In genomic region chr3:23984934-23985333, GRCh38 we compare ENCODE assay signal across 20 cellular contexts. TPM values are rescaled to one million over a fixed set of nuclear protein-coding genes. Genes with fewer than 3 reads are reported as not detected.
A peak's percentile ranks its signal among the peaks of the same experiment; 100 is the strongest.
DNase-seq lines count a peak whose midpoint lies in the region; ATAC-seq, FAIRE-seq and TF ChIP-seq lines count a peak whose summit lies in the region.
"Had no signal": no experiment of that assay in that cellular context is flagged by ENCODE, and none has a peak within 500 bp of the region (broad histone marks: within the 10 kb centered on the region; RNA-seq: fewer than 3 reads in every experiment).

No MANE protein-coding gene starts in this region.

- in situ Hi-C loops in K562 (cut with MboI), result no loop called here

- H3K27ac ChIP-seq in A549 (no peak overlapping the region), K562 (ENCODE audit: extremely low read depth, low read depth, low read length) (no peak overlapping the region)
- H3K27ac ChIP-seq: BLaER1 treated with 17β-estradiol and CSF1 and Interleukin-3, amounts not matched to agents 10 nM and 100 nM; C4-2B had no signal

- no peak overlapping the region for H3K4me3 Mint-ChIP-seq in activated naive CD8-positive, alpha-beta T cell treated with anti-CD3 and anti-CD28 coated beads for 36 hours
- H3K4me3 Mint-ChIP-seq: B cell; CD4-positive, alpha-beta T cell; CD8-positive, alpha-beta T cell had no signal

- no peak for ATAC-seq in A549
- ATAC-seq in K562, result no peak
- ATAC-seq: CD8-positive, alpha-beta T cell had no signal

- no peaks in the 10 kb centered on the region for H3K27me3 Mint-ChIP-seq in activated naive CD8-positive, alpha-beta T cell treated with anti-CD3 and anti-CD28 coated beads for 36 hours
- H3K27me3 Mint-ChIP-seq: B cell; CD4-positive, alpha-beta T cell had no signal

- peaks cover 1% of the 10 kb centered on the region; the same call in 1 of the 3 replicates for H3K4me1 ChIP-seq in A549
- peaks cover 0 to 7% of the 10 kb centered on the region in 2 experiments; a peak in 1 of 5 replicates for H3K4me1 ChIP-seq in K562 (replicated peaks in 1 of 2; ENCODE audit: control insufficient read depth in 2 of 2, insufficient read depth in 2 of 2, low read length in 2 of 2)
- H3K4me1 ChIP-seq: Caco-2 had no signal

- no peaks in the 10 kb centered on the region for H3K9me1 ChIP-seq in K562 (ENCODE audit: control insufficient read depth, insufficient read depth, low read length)

- H3K4me1 Mint-ChIP-seq in activated naive CD8-positive, alpha-beta T cell treated with anti-CD3 and anti-CD28 coated beads for 36 hours, result peaks cover 5% of the 10 kb centered on the region

- no peaks in the 10 kb centered on the region for H3K9me3 Mint-ChIP-seq in activated naive CD8-positive, alpha-beta T cell treated with anti-CD3 and anti-CD28 coated beads for 36 hours
- H3K9me3 Mint-ChIP-seq: CD4-positive, alpha-beta T cell; CD8-positive, alpha-beta T cell had no signal

- H3K9me3 ChIP-seq in A549 (no peaks in the 10 kb centered on the region), K562 (replicated peaks; ENCODE audit: control insufficient read depth, insufficient read depth, low read depth, low read length) (no peaks in the 10 kb centered on the region)
- H3K9me3 ChIP-seq: Caco-2 had no signal

- TF ChIP-seq POLR2A in A549 (IDR thresholded peaks at IDR 0.05; ENCODE audit: low read length) (no peak), K562 (conservative IDR thresholded peaks at IDR 0.05) (no peak)

- H3K4me2 ChIP-seq in A549 (no peak overlapping the region), K562 (ENCODE audit: insufficient read depth, low read length) (no peak overlapping the region)

- 88% methylated on average over 3 of the region's 3 CpGs for WGBS in A549 (ENCODE audit: missing lambda C conversion rate)
- WGBS in K562 (ENCODE audit: insufficient coverage, low coverage, missing lambda C conversion rate), result 17% methylated on average over 3 of the region's 3 CpGs

- no peaks in the 10 kb centered on the region for H3K36me3 ChIP-seq in K562 (ENCODE audit: control insufficient read depth, insufficient read depth, low read length)

- H3K79me2 ChIP-seq in K562 (ENCODE audit: control insufficient read depth, insufficient read depth, low read length), result no peaks in the 10 kb centered on the region

- peaks cover 0 to 17% of the 10 kb centered on the region in 2 experiments; a peak in 2 of 5 replicates for H3K27me3 ChIP-seq in K562 (ENCODE audit: control insufficient read depth in 2 of 2, insufficient read depth in 2 of 2, low read length in 2 of 2)
- H3K27me3 ChIP-seq: BLaER1 treated with 17β-estradiol and CSF1 and Interleukin-3, amounts not matched to agents 10 nM and 100 nM had no signal

- H2AFZ ChIP-seq in K562 (ENCODE audit: low read depth, low read length), result no peak overlapping the region

- TF ChIP-seq CTCF in A549 (IDR thresholded peaks at IDR 0.05), result no peak
- TF ChIP-seq CTCF in K562 (IDR thresholded peaks at IDR 0.05 in 2 of 3, conservative IDR thresholded peaks at IDR 0.05 in 1 of 3; ENCODE audit: insufficient read depth in 2 of 3, low read depth in 1 of 3, low read length in 3 of 3), result no peak
- TF ChIP-seq CTCF in GM20000 (IDR thresholded peaks at IDR 0.05; ENCODE audit: extremely low read depth, missing control alignments), result no peak

- CTCF ChIA-PET in A549 (lab: Yijun Ruan, JAX) (no interaction called here), K562 (lab: Yijun Ruan, JAX; ENCODE audit: low intra/inter-chr PET ratio) (no interaction called here)

- no peak overlapping the region for H3K9ac ChIP-seq in K562 (ENCODE audit: insufficient read depth in 1 of 2, low read depth in 2 of 2, low read length in 2 of 2)
- H3K9ac ChIP-seq: BLaER1 treated with 17β-estradiol and CSF1 and Interleukin-3, amounts not matched to agents 10 nM and 100 nM had no signal

- no peak overlapping the region for H3K27ac Mint-ChIP-seq in activated naive CD8-positive, alpha-beta T cell treated with anti-CD3 and anti-CD28 coated beads for 36 hours
- H3K27ac Mint-ChIP-seq: B cell; CD4-positive, alpha-beta T cell; CD8-positive, alpha-beta T cell had no signal

- no peak for TF ChIP-seq RAD21 in A549 (conservative IDR thresholded peaks at IDR 0.05 in 1 of 2, IDR thresholded peaks at IDR 0.05 in 1 of 2)
- no peak for TF ChIP-seq RAD21 in K562 (CRISPR knock-in tag; conservative IDR thresholded peaks at IDR 0.05 in 1 of 2, IDR thresholded peaks at IDR 0.05 in 1 of 2)

- FAIRE-seq in A549 (lab: Jason Lieb, UNC) (no peak), GM18507 (lab: Jason Lieb, UNC) (peak; percentile 50), K562 (lab: Jason Lieb, UNC) (peak; percentile 23)
- FAIRE-seq: A204.1, D721Med, G401.6, GM12891 had no signal

- POLR2A ChIA-PET in A549 (lab: Yijun Ruan, JAX), result no interaction called here
- POLR2A ChIA-PET in K562 (lab: Yijun Ruan, JAX), result no interaction called here

- H4K20me1 ChIP-seq in K562 (replicated peaks; ENCODE audit: control insufficient read depth, insufficient read depth, low read length), result no peaks in the 10 kb centered on the region
- H4K20me1 ChIP-seq: BLaER1 treated with 17β-estradiol and CSF1 and Interleukin-3, amounts not matched to agents 10 nM and 100 nM had no signal

- peaks cover 3% of the 10 kb centered on the region for H3K36me3 Mint-ChIP-seq in activated naive CD8-positive, alpha-beta T cell treated with anti-CD3 and anti-CD28 coated beads for 36 hours
- H3K36me3 Mint-ChIP-seq: CD8-positive, alpha-beta T cell had no signal

- H3K4me3 ChIP-seq in A549 (no peak overlapping the region), K562 (no peak overlapping the region)
- H3K4me3 ChIP-seq: BLaER1 treated with 17β-estradiol and CSF1 and Interleukin-3, amounts not matched to agents 10 nM and 100 nM had no signal

- no TSS peak for BruUV-seq in K562 (replicated peaks; lab: Mats Ljungman, UMichigan)

- intact Hi-C loops in K562 (cut with micrococcal nuclease), result no loop called here

- no peak for TF ChIP-seq EP300 in A549 (IDR thresholded peaks at IDR 0.05)
- no peak for TF ChIP-seq EP300 in K562 (IDR thresholded peaks at IDR 0.05; ENCODE audit: low read length)

- DNase-seq in A549 (ENCODE audit: low read depth in 1 of 2, low spot score in 1 of 2) (no peak), GM18507 (ENCODE audit: extremely low spot score, insufficient read length, low read depth) (no peak), K562 (ENCODE audit: extremely low read depth in 1 of 4, low spot score in 3 of 4) (no peak), GM20000 (ENCODE audit: low spot score) (no peak)
- no peak for DNase-seq in activated naive CD8-positive, alpha-beta T cell treated with anti-CD3 and anti-CD28 coated beads for 36 hours
- DNase-seq: 8988T; AML-193; Caco-2; Calu3; CD4-positive, alpha-beta T cell; CD8-positive, alpha-beta T cell; DMS79 treated with DMSO at 0.1 percent for 48 hours; GF-D8 had no signal

TF ChIP-seq in A549, 52 proteins besides CTCF, POLR2A, EP300 and RAD21:
- TF ChIP-seq CBX2 (IDR thresholded peaks at IDR 0.05; ENCODE audit: borderline replicate concordance, low read depth) (no peak), NFE2L2 (conservative IDR thresholded peaks at IDR 0.05; ENCODE audit: low read length) (peak; percentile 80), PHF8 (IDR thresholded peaks at IDR 0.05; ENCODE audit: borderline replicate concordance, low read depth) (no peak)

TF ChIP-seq in K562, 482 proteins besides CTCF, POLR2A, EP300 and RAD21:
- TF ChIP-seq MAFG (tag; conservative IDR thresholded peaks at IDR 0.05) (peak; percentile 55), TRIM28 (IDR thresholded peaks at IDR 0.05) (no peak), ZNF316 (IDR thresholded peaks at IDR 0.05) (peak; percentile 38)

RNA-seq across cellular contexts. Expression of gene NR1D2, which starts 39.8 kb away (rescaled TPM):
- 18.5 and 18.6 TPM in 2 replicates for polyA plus RNA-seq in A549 (2011; rRNA removed)
- polyA plus RNA-seq in A549 (2012; cell fraction: cytosol; rRNA removed), result 2.6 and 3.1 TPM in 2 replicates
- 1.2 and 1.9 TPM in 2 replicates for polyA plus RNA-seq in A549 (2012; cell fraction: nucleus; rRNA removed)
- 7.2 to 8.1 TPM (median 7.4 TPM) in 3 replicates for polyA plus RNA-seq in A549 (2017; fragmentation: RNase III; extraction: RNeasy Plus Mini Kit Qiagen cat#74134 plus additional on column Dnase treatment)
- polyA minus RNA-seq in A549 (2011; rRNA and poly(A)+ RNA removed), result 15.4 and 18.7 TPM in 2 replicates
- total RNA-seq in K562 (2011; cell fraction: chromatin; rRNA removed; ENCODE audit: low replicate concordance), result 2.5 and 9.3 TPM in 2 replicates
- 1.5 and 1.7 TPM in 2 replicates for total RNA-seq in K562 (2011; cell fraction: nucleolus; rRNA removed)
- 2.7 and 3.3 TPM in 2 replicates for total RNA-seq in K562 (2011; cell fraction: nucleoplasm; rRNA removed)
- 2.6 and 2.9 TPM in 2 replicates for total RNA-seq in K562 (2014; rRNA removed)
- total RNA-seq in K562 (2014; rRNA removed; fragmentation: Illumina TruSeq; extraction: Trizol), result 4.8 and 5.7 TPM in 2 replicates
- total RNA-seq in K562 (2015; rRNA removed; fragmentation: Illumina TruSeq; extraction: Trizol), result 3.2 and 3.6 TPM in 2 replicates
- 4.2 and 5.5 TPM in 2 replicates for total RNA-seq in K562 (2021)
- 1.6 and 2.5 TPM in 2 replicates for polyA plus RNA-seq in K562 (2011; rRNA removed)
- polyA plus RNA-seq in K562 (2011; cell fraction: cytosol; rRNA removed), result 0.51 and 0.77 TPM in 2 replicates
- 0.67 and 1.1 TPM in 2 replicates for polyA plus RNA-seq in K562 (2011; cell fraction: nucleus; rRNA removed)
- 1.9 and 2.7 TPM in 2 replicates for polyA plus RNA-seq in K562 (2012)
- polyA plus RNA-seq in K562 (2014; fragmentation: Illumina TruSeq; extraction: Trizol), result 3.2 and 3.3 TPM in 2 replicates
- 1 to 10 TPM; 1.2 TPM for polyA plus RNA-seq in K562 (2014; fragmentation: Nextera tagmentation; extraction: Ambion mirVana)
- polyA plus RNA-seq in K562 (2014; rRNA removed), result 1.3 and 2.2 TPM in 2 replicates
- polyA minus RNA-seq in K562 (2011; rRNA and poly(A)+ RNA removed), result 11.3 and 12.5 TPM in 2 replicates
- 3.2 and 3.5 TPM in 2 replicates for polyA minus RNA-seq in K562 (2011; cell fraction: cytosol; rRNA and poly(A)+ RNA removed)
- 1.3 and 2.7 TPM in 2 replicates for polyA minus RNA-seq in K562 (2011; cell fraction: nucleus; rRNA and poly(A)+ RNA removed)
- total RNA-seq in activated naive CD8-positive, alpha-beta T cell treated with anti-CD3 and anti-CD28 coated beads for 36 hours, result 1 to 10 TPM; 4.8 to 5.0 TPM
